ENCODE assay signal across 1 cellular context in genomic region chr1:32195972-32196823, GRCh38.
TF ChIP-seq lines count a peak whose summit lies in the region.

No MANE protein-coding gene starts in this region.

TF ChIP-seq in HCT116, 20 proteins besides CTCF, POLR2A, EP300 and RAD21 (continued from another document):
- TF ChIP-seq YY1 (IDR thresholded peaks at IDR 0.05; ENCODE audit: extremely low read depth, insufficient replicate concordance, low read depth, low read length) (no peak), ZNF274 (IDR thresholded peaks at IDR 0.05; ENCODE audit: low read depth, low read length) (no peak), CBX3 (IDR thresholded peaks at IDR 0.05; ENCODE audit: low read depth) (no peak)
- TF ChIP-seq, protein P1, sequence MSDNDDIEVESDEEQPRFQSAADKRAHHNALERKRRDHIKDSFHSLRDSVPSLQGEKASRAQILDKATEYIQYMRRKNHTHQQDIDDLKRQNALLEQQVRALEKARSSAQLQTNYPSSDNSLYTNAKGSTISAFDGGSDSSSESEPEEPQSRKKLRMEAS (IDR thresholded peaks at IDR 0.05): no peak
- TF ChIP-seq, protein P2, sequence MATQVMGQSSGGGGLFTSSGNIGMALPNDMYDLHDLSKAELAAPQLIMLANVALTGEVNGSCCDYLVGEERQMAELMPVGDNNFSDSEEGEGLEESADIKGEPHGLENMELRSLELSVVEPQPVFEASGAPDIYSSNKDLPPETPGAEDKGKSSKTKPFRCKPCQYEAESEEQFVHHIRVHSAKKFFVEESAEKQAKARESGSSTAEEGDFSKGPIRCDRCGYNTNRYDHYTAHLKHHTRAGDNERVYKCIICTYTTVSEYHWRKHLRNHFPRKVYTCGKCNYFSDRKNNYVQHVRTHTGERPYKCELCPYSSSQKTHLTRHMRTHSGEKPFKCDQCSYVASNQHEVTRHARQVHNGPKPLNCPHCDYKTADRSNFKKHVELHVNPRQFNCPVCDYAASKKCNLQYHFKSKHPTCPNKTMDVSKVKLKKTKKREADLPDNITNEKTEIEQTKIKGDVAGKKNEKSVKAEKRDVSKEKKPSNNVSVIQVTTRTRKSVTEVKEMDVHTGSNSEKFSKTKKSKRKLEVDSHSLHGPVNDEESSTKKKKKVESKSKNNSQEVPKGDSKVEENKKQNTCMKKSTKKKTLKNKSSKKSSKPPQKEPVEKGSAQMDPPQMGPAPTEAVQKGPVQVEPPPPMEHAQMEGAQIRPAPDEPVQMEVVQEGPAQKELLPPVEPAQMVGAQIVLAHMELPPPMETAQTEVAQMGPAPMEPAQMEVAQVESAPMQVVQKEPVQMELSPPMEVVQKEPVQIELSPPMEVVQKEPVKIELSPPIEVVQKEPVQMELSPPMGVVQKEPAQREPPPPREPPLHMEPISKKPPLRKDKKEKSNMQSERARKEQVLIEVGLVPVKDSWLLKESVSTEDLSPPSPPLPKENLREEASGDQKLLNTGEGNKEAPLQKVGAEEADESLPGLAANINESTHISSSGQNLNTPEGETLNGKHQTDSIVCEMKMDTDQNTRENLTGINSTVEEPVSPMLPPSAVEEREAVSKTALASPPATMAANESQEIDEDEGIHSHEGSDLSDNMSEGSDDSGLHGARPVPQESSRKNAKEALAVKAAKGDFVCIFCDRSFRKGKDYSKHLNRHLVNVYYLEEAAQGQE (IDR thresholded peaks at IDR 0.05; ENCODE audit: low read depth): no peak
